26 cellular contexts compared by ENCODE assay signal in genomic region chr5:149935431-149935901, GRCh38. TPM values are rescaled to one million over a fixed set of nuclear protein-coding genes. Genes with fewer than 3 reads are reported as not detected.
DNase-seq lines count a peak whose midpoint lies in the region; ATAC-seq, FAIRE-seq and TF ChIP-seq lines count a peak whose summit lies in the region.
"Had no signal": no experiment of that assay in that cellular context is flagged by ENCODE, and none has a peak within 500 bp of the region (broad histone marks: within the 10 kb centered on the region; RNA-seq: fewer than 3 reads in every experiment).

No MANE protein-coding gene starts in this region.

- no peak overlapping the region for H3K4me2 ChIP-seq in K562 (ENCODE audit: insufficient read depth, low read length)
- H3K4me2 ChIP-seq in hepatocyte = no peak overlapping the region
- H3K4me2 ChIP-seq: KMS-11 had no signal

- H3K79me2 ChIP-seq in K562 (ENCODE audit: control insufficient read depth, insufficient read depth, low read length) (no peaks in the 10 kb centered on the region), hepatocyte (no peaks in the 10 kb centered on the region)

- DNase-seq in MG63 = peak; percentile 71
- no peak for DNase-seq in K562 (ENCODE audit: extremely low read depth in 1 of 4, low spot score in 3 of 4)
- no peak for DNase-seq in hepatocyte (ENCODE audit: low spot score)
- no peak for DNase-seq in thoracic aorta (ENCODE audit: low spot score)
- no peak for DNase-seq in erythroblast (lab: John Stamatoyannopoulos, UW)
- no peak for DNase-seq in psoas muscle
- no peak for DNase-seq in pons (ENCODE audit: low spot score)
- DNase-seq: activated CD4-positive, alpha-beta T cell treated with anti-CD3 and anti-CD28 coated beads, Interleukin-2, amount 10 ng/mL, durations not matched to agents 7 days and 5 days; activated naive CD4-positive, alpha-beta T cell; activated T-cell treated with anti-CD3 and anti-CD28 coated beads, Interleukin-2, amount 50 U/mL, for 48 hours; adrenal gland; CD4-positive, alpha-beta memory T cell; GOT3; mesendoderm; NCI-H1694 treated with DMSO at 0.1 percent for 48 hours; NCI-H2227 treated with DMSO at 0.1 percent for 48 hours; NCI-H774; nucleus accumbens; RPMI8226; stimulated activated CD4-positive, alpha-beta T cell treated with anti-CD3 and anti-CD28 coated beads, Interleukin-4, amount 100 ng/mL, for 1 hour; stimulated activated naive B cell treated with anti-CD40 and anti-IgM and Interleukin-4, amounts not matched to agents 10 μg/mL and 1 μg/mL and 100 μg/mL, for 72 hours; WERI-Rb-1 had no signal

- no peaks in the 10 kb centered on the region for H3K36me3 ChIP-seq in MG63
- no peaks in the 10 kb centered on the region; the same call in 1 of the 3 replicates for H3K36me3 ChIP-seq in K562 (ENCODE audit: control insufficient read depth, insufficient read depth, low read length)
- H3K36me3 ChIP-seq in hepatocyte (replicated peaks; ENCODE audit: insufficient read depth, low read depth) = no peaks in the 10 kb centered on the region
- no peaks in the 10 kb centered on the region for H3K36me3 ChIP-seq in thoracic aorta
- H3K36me3 ChIP-seq in psoas muscle (ENCODE audit: insufficient read depth in 1 of 2, low read depth in 1 of 2) = no peaks in the 10 kb centered on the region
- H3K36me3 ChIP-seq: adrenal gland, WERI-Rb-1 had no signal

- in situ Hi-C loops in K562 (cut with MboI) = no loop called here

- H3K9me3 ChIP-seq in MG63 (no peaks in the 10 kb centered on the region), K562 (replicated peaks; ENCODE audit: control insufficient read depth, insufficient read depth, low read depth, low read length) (no peaks in the 10 kb centered on the region), hepatocyte (ENCODE audit: low read depth) (no peaks in the 10 kb centered on the region), thoracic aorta (no peaks in the 10 kb centered on the region), psoas muscle (no peaks in the 10 kb centered on the region)
- H3K9me3 ChIP-seq: adrenal gland had no signal

- peak overlapping the region; percentile 35 for H2AFZ ChIP-seq in K562 (ENCODE audit: low read depth, low read length)
- H2AFZ ChIP-seq in hepatocyte = no peak overlapping the region

- H3K27ac ChIP-seq in K562 (ENCODE audit: extremely low read depth, low read depth, low read length) (no peak overlapping the region), hepatocyte (peak overlapping the region; percentile 44), thoracic aorta (peak overlapping the region; percentile 51 to 69), psoas muscle (no peak overlapping the region)
- H3K27ac ChIP-seq: adrenal gland, KMS-11, WERI-Rb-1 had no signal

- intact Hi-C loops in K562 (cut with micrococcal nuclease) (no loop called here), psoas muscle (cut with DNase I) (no loop called here)

- H3K9me1 ChIP-seq in K562 (ENCODE audit: control insufficient read depth, insufficient read depth, low read length) = no peaks in the 10 kb centered on the region

- no peaks in the 10 kb centered on the region for H3K27me3 ChIP-seq in MG63
- no peaks in the 10 kb centered on the region for H3K27me3 ChIP-seq in K562 (ENCODE audit: control insufficient read depth in 2 of 2, insufficient read depth in 2 of 2, low read length in 2 of 2)
- H3K27me3 ChIP-seq in hepatocyte = no peaks in the 10 kb centered on the region
- H3K27me3 ChIP-seq in thoracic aorta (replicated peaks; ENCODE audit: insufficient read depth) = no peaks in the 10 kb centered on the region
- H3K27me3 ChIP-seq in psoas muscle (ENCODE audit: insufficient read depth in 3 of 3, low read length in 2 of 3) = no peaks in the 10 kb centered on the region
- H3K27me3 ChIP-seq: adrenal gland had no signal

- 79% methylated on average over 8 of the region's 8 CpGs for WGBS in K562 (ENCODE audit: insufficient coverage, low coverage, missing lambda C conversion rate)
- WGBS in hepatocyte (ENCODE audit: low lambda C conversion rate, missing lambda C conversion rate) = 82% methylated on average over 8 of the region's 8 CpGs
- 86 to 87% (median 86%) methylated on average over 8 of the region's 8 CpGs for WGBS in psoas muscle, 3 donors

- no peak for TF ChIP-seq EP300 in K562 (IDR thresholded peaks at IDR 0.05; ENCODE audit: low read length)

- no peak for TF ChIP-seq POLR2A in K562 (conservative IDR thresholded peaks at IDR 0.05)
- TF ChIP-seq POLR2A in erythroblast (IDR thresholded peaks at IDR 0.05; ENCODE audit: low read length) = no peak

- no peak for TF ChIP-seq CTCF in K562 (IDR thresholded peaks at IDR 0.05 in 2 of 3, conservative IDR thresholded peaks at IDR 0.05 in 1 of 3; ENCODE audit: insufficient read depth in 2 of 3, low read depth in 1 of 3, low read length in 3 of 3)
- TF ChIP-seq CTCF in hepatocyte (IDR thresholded peaks at IDR 0.05; ENCODE audit: poor library complexity) = no peak
- TF ChIP-seq CTCF in thoracic aorta (IDR thresholded peaks at IDR 0.05) = no peak
- TF ChIP-seq CTCF in psoas muscle (IDR thresholded peaks at IDR 0.05) = no peak

- BruUV-seq in K562 (replicated peaks; lab: Mats Ljungman, UMichigan) = no TSS peak

- POLR2A ChIA-PET in K562 (lab: Yijun Ruan, JAX) = interaction anchor here (1.1 to 2.0 kb wide), 4 partner anchors 12 to 43 kb away, joined by 3 to 5 read pairs (median 4); no protein-coding TSS in a partner anchor

- ATAC-seq in K562 (no peak), thoracic aorta (ENCODE audit: insufficient number of reproducible peaks, low FRiP score, low read depth) (no peak), psoas muscle (no peak)
- ATAC-seq: stimulated activated naive B cell treated with anti-CD40 and anti-IgM and Interleukin-4, amounts not matched to agents 10 μg/mL and 1 μg/mL and 100 μg/mL, for 72 hours had no signal

- H4K20me1 ChIP-seq in K562 (replicated peaks; ENCODE audit: control insufficient read depth, insufficient read depth, low read length) (no peaks in the 10 kb centered on the region), hepatocyte (ENCODE audit: insufficient read depth, poor library complexity, severe bottlenecking) (no peaks in the 10 kb centered on the region)

- no peak for TF ChIP-seq RAD21 in K562 (CRISPR knock-in tag; conservative IDR thresholded peaks at IDR 0.05 in 1 of 2, IDR thresholded peaks at IDR 0.05 in 1 of 2)

- FAIRE-seq in K562 (lab: Jason Lieb, UNC) = no peak
- FAIRE-seq: G401.6, HTR-8/SVneo had no signal

- H3K4me1 ChIP-seq in K562 (replicated peaks in 1 of 2; ENCODE audit: control insufficient read depth in 2 of 2, insufficient read depth in 2 of 2, low read length in 2 of 2) (peaks cover 13 to 49% of the 10 kb centered on the region in 2 experiments), hepatocyte (ENCODE audit: insufficient read depth) (peaks cover 29% of the 10 kb centered on the region), thoracic aorta (ENCODE audit: control insufficient read depth in 1 of 2, low read depth in 2 of 2) (peaks cover 27 to 59% of the 10 kb centered on the region in 2 donors), psoas muscle (peaks cover 12% of the 10 kb centered on the region)

- no peak overlapping the region for H3K4me3 ChIP-seq in MG63
- H3K4me3 ChIP-seq in K562 = no peak overlapping the region
- H3K4me3 ChIP-seq in hepatocyte = no peak overlapping the region
- H3K4me3 ChIP-seq in thoracic aorta = no peak overlapping the region
- H3K4me3 ChIP-seq in psoas muscle = no peak overlapping the region
- H3K4me3 ChIP-seq: adrenal gland, coronary artery had no signal

- H3K9ac ChIP-seq in K562 (ENCODE audit: insufficient read depth in 1 of 2, low read depth in 2 of 2, low read length in 2 of 2) = no peak overlapping the region
- H3K9ac ChIP-seq: KMS-11 had no signal

- CTCF ChIA-PET in K562 (lab: Yijun Ruan, JAX; ENCODE audit: low intra/inter-chr PET ratio) = no interaction called here

- no peaks in the 10 kb centered on the region for H3K9me2 ChIP-seq in hepatocyte (replicated peaks; ENCODE audit: insufficient read depth)

RNA-seq across cellular contexts. Expression of gene PDE6A, which starts 9.1 kb away (rescaled TPM):
- not detected in 2 replicates for total RNA-seq in MG63 (2014; rRNA removed; shearing (Covaris generic); ENCODE audit: low replicate concordance)
- total RNA-seq in K562 (2011; cell fraction: chromatin; rRNA removed; ENCODE audit: low replicate concordance) = not detected in 2 replicates
- not detected in 2 replicates for total RNA-seq in K562 (2011; cell fraction: nucleolus; rRNA removed)
- 0.23 TPM in 1 of 2 replicates, not detected in the other for total RNA-seq in K562 (2011; cell fraction: nucleoplasm; rRNA removed)
- total RNA-seq in K562 (2014; rRNA removed) (not detected in 2 replicates), K562 (2014; rRNA removed; fragmentation: Illumina TruSeq; extraction: Trizol) (not detected in 2 replicates), K562 (2015; rRNA removed; fragmentation: Illumina TruSeq; extraction: Trizol) (0.04 TPM in 2 replicates), K562 (2021) (not detected in 2 replicates), hepatocyte (3.6 and 4.6 TPM in 2 replicates), thoracic aorta (not detected), psoas muscle (under 1 TPM; 0.04 to 0.26 (median 0.08) TPM)
- polyA plus RNA-seq in K562 (2011; rRNA removed) (not detected in 2 replicates), K562 (2014; fragmentation: Illumina TruSeq; extraction: Trizol) (0.03 TPM in 1 of 2 replicates, not detected in the other), K562 (2014; fragmentation: Nextera tagmentation; extraction: Ambion mirVana) (under 1 TPM in 1 of 2 experiments, not detected in 1; 0.01 TPM), K562 (2014; rRNA removed) (0.01 TPM in 1 of 2 replicates, not detected in the other), hepatocyte (3.7 and 3.9 TPM in 2 replicates), psoas muscle (under 1 TPM; 0.09 to 0.15 (median 0.10) TPM)
- polyA plus RNA-seq in K562 (2011; cell fraction: cytosol; rRNA removed) = 0.03 TPM in 1 of 2 replicates, not detected in the other
- not detected in 2 replicates for polyA plus RNA-seq in K562 (2011; cell fraction: nucleus; rRNA removed)
- 0.04 and 0.05 TPM in 2 replicates for polyA plus RNA-seq in K562 (2012)
- polyA minus RNA-seq in K562 (2011; rRNA and poly(A)+ RNA removed) = not detected in 2 replicates
- polyA minus RNA-seq in K562 (2011; cell fraction: cytosol; rRNA and poly(A)+ RNA removed) = not detected in 2 replicates
- polyA minus RNA-seq in K562 (2011; cell fraction: nucleus; rRNA and poly(A)+ RNA removed) = not detected in 2 replicates
- total RNA-seq: activated CD4-positive, alpha-beta T cell treated with anti-CD3 and anti-CD28 coated beads, Interleukin-2, amount 10 ng/mL, durations not matched to agents 7 days and 5 days; CD4-positive, alpha-beta memory T cell had no signal
- polyA plus RNA-seq: CD4-positive, alpha-beta memory T cell had no signal

RNA-seq across cellular contexts. Expression of gene SLC26A2, which starts 25.1 kb away (rescaled TPM):
- total RNA-seq in MG63 (2014; rRNA removed; shearing (Covaris generic); ENCODE audit: low replicate concordance) = 8.7 and 13.2 TPM in 2 replicates
- 6.6 and 7.6 TPM in 2 replicates for total RNA-seq in K562 (2011; cell fraction: chromatin; rRNA removed; ENCODE audit: low replicate concordance)
- total RNA-seq in K562 (2011; cell fraction: nucleolus; rRNA removed) = 4.6 and 5.3 TPM in 2 replicates
- 6.6 and 9.2 TPM in 2 replicates for total RNA-seq in K562 (2011; cell fraction: nucleoplasm; rRNA removed)
- total RNA-seq in K562 (2014; rRNA removed) (3.1 and 3.6 TPM in 2 replicates), K562 (2014; rRNA removed; fragmentation: Illumina TruSeq; extraction: Trizol) (4.3 and 5.6 TPM in 2 replicates), K562 (2015; rRNA removed; fragmentation: Illumina TruSeq; extraction: Trizol) (5.8 and 6.3 TPM in 2 replicates), K562 (2021) (4.1 and 4.9 TPM in 2 replicates), hepatocyte (160 TPM in 2 replicates), thoracic aorta (10 to 100 TPM; 16.9 to 32.0 TPM), psoas muscle (10 to 100 TPM in 1 of 4 donors, 1 to 10 TPM in 3; 4.1 to 20.1 (median 6.4) TPM)
- polyA plus RNA-seq in K562 (2011; rRNA removed) (4.7 and 4.9 TPM in 2 replicates), K562 (2014; fragmentation: Illumina TruSeq; extraction: Trizol) (3.3 and 3.5 TPM in 2 replicates), K562 (2014; fragmentation: Nextera tagmentation; extraction: Ambion mirVana) (1 to 10 TPM; 1.1 to 2.0 TPM), K562 (2014; rRNA removed) (2.6 TPM in 2 replicates), hepatocyte (33.7 and 45.7 TPM in 2 replicates), psoas muscle (10 to 100 TPM in 1 of 3 donors, 1 to 10 TPM in 2; 4.0 to 14.3 (median 8.0) TPM)
- polyA plus RNA-seq in K562 (2011; cell fraction: cytosol; rRNA removed) = 1.2 and 3.2 TPM in 2 replicates
- polyA plus RNA-seq in K562 (2011; cell fraction: nucleus; rRNA removed) = 1.7 and 3.6 TPM in 2 replicates
- polyA plus RNA-seq in K562 (2012) = 2.9 and 4.4 TPM in 2 replicates
- 13.8 and 13.9 TPM in 2 replicates for polyA minus RNA-seq in K562 (2011; rRNA and poly(A)+ RNA removed)
- 4.2 and 6.2 TPM in 2 replicates for polyA minus RNA-seq in K562 (2011; cell fraction: cytosol; rRNA and poly(A)+ RNA removed)
- polyA minus RNA-seq in K562 (2011; cell fraction: nucleus; rRNA and poly(A)+ RNA removed) = 1.9 and 4.0 TPM in 2 replicates

Comparison
In these comparisons a context has a peak if more than half of its experiments do, and no peak if none do; other contexts are left out.
1. H3K27ac ChIP-seq: peak in hepatocyte (single experiment) and thoracic aorta (2 of 2); none in K562 (single experiment) and psoas muscle (single experiment).